In the genomic region with DNA sequence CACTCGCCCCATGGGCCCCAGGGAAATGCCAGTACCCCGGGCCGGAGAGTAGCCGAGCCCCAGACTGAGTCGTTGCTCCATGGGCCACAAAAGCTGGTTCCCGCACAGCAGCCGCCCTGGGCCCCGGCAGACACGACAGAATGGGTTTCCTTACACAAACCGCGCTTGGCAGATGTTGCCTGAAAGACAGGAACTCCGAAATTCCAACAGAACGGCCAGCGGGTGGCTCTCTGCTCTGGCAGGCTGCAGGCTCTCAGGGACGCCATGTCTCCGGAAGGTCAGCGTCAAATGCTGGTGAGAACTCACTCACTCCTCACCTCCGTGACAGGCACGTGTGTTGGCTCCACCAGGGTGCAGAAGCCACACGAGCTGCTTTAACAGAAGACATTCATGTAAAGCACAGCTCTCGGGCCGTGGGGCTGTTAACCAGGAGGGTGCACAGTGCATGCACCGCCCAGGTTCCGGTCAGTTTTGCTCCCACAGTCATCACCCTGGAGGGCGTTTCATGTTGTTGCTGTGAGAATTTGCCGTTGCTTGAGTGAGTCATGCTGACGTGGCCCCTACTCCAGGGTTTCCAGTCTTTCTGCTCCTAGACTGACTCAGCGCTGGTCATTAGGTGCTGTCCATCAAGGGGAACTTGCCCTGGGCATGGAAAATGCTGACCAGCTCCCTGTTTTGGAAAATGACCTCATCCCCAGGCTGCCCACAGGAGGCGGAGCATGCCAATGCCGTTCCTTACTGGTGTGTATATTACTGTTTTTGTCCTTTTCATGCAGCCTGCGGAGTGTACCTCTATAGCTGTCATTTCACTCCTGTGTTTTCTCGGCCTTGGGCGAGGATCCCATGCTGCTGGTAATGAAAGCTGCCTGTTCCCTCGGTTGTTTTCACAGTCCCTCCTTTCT, we compare ENCODE assay signal across 8 cellular contexts. TPM values are rescaled to one million over a fixed set of nuclear protein-coding genes. Genes with fewer than 3 reads are reported as not detected.
DNase-seq lines count a peak whose midpoint lies in the region; ATAC-seq, FAIRE-seq and TF ChIP-seq lines count a peak whose summit lies in the region.

No MANE protein-coding gene starts in this region.

- no peak for TF ChIP-seq RAD21 in HepG2 (CRISPR knock-in tag; IDR thresholded peaks at IDR 0.05)

- no peak overlapping the region for H3K27ac ChIP-seq in HepG2 (ENCODE audit: extremely low read length, insufficient read depth, low read length)

- no peaks in the 10 kb centered on the region for H3K79me2 ChIP-seq in HepG2 (ENCODE audit: insufficient read depth, low read length)

- peak overlapping the region; percentile 94 for H3K4me2 ChIP-seq in HepG2 (ENCODE audit: low read depth, low read length)

- peaks cover 58% of the 10 kb centered on the region for H3K4me1 ChIP-seq in HepG2 (ENCODE audit: insufficient read depth, low read length)

- H3K36me3 Mint-ChIP-seq in stimulated activated naive B cell treated with anti-CD40 and anti-IgM and Interleukin-4, amounts not matched to agents 10 μg/mL and 1 μg/mL and 100 μg/mL, for 72 hours: no peaks in the 10 kb centered on the region

- H3K27ac Mint-ChIP-seq in stimulated activated naive B cell treated with anti-CD40 and anti-IgM and Interleukin-4, amounts not matched to agents 10 μg/mL and 1 μg/mL and 100 μg/mL, for 72 hours: no peak overlapping the region

- DNase-seq in activated T-cell treated with anti-CD3 and anti-CD28 coated beads for 48 hours (ENCODE audit: low read depth): peak; percentile 15
- DNase-seq in activated T-cell treated with anti-CD3 and anti-CD28 coated beads for 4 hours: no peak
- peak; percentile 99 for DNase-seq in RCC 7860 (ENCODE audit: low spot score)
- DNase-seq in dermis blood vessel endothelial cell: peak; percentile 100
- DNase-seq in HepG2 (ENCODE audit: low spot score): peak; percentile 89
- DNase-seq in stimulated activated naive B cell treated with anti-CD40 and anti-IgM and Interleukin-4, amounts not matched to agents 10 μg/mL and 1 μg/mL and 100 μg/mL, for 72 hours: no peak
- no peak for DNase-seq in NCI-H1694 treated with DMSO at 0.1 percent for 48 hours (lab: John Stamatoyannopoulos, UW)

- ATAC-seq in HepG2: peak; percentile 77
- peak; percentile 15 to 27 for ATAC-seq in stimulated activated naive B cell treated with anti-CD40 and anti-IgM and Interleukin-4, amounts not matched to agents 10 μg/mL and 1 μg/mL and 100 μg/mL, for 72 hours (replicated peaks)
- no peak for ATAC-seq in HG03342 (IDR thresholded peaks at IDR 0.05; ENCODE audit: unreplicated experiment)

- in situ Hi-C loops in HepG2 (cut with HindIII; ENCODE audit: extremely low pct_ligation_motif_present, low pct_unique_long_range_greater_than_20kb): no loop called here

- peak; percentile 38; the same call in 1 of the 2 replicates for TF ChIP-seq CTCF in HepG2 (CRISPR knock-in tag; IDR thresholded peaks at IDR 0.05)

- H3K9me3 Mint-ChIP-seq in stimulated activated naive B cell treated with anti-CD40 and anti-IgM and Interleukin-4, amounts not matched to agents 10 μg/mL and 1 μg/mL and 100 μg/mL, for 72 hours: no peaks in the 10 kb centered on the region

- 45% methylated on average over 17 of the region's 34 CpGs for WGBS in HepG2 (ENCODE audit: low lambda C conversion rate)

- CTCF ChIA-PET in HepG2 (lab: Yijun Ruan, JAX; ENCODE audit: low intra/inter-chr PET ratio, low total read pairs): no interaction called here

- no peaks in the 10 kb centered on the region for H3K36me3 ChIP-seq in HepG2 (replicated peaks in 1 of 2; ENCODE audit: control insufficient read depth in 1 of 2, insufficient read depth in 2 of 2, low read length in 2 of 2)

- peaks cover 4 to 5% of the 10 kb centered on the region in 2 donors for H3K4me1 Mint-ChIP-seq in stimulated activated naive B cell treated with anti-CD40 and anti-IgM and Interleukin-4, amounts not matched to agents 10 μg/mL and 1 μg/mL and 100 μg/mL, for 72 hours

- no peaks in the 10 kb centered on the region for H4K20me1 ChIP-seq in HepG2 (ENCODE audit: insufficient read depth, low read length)

- peaks cover 0 to 16% of the 10 kb centered on the region in 2 experiments; a peak in 2 of 5 replicates for H3K27me3 ChIP-seq in HepG2 (ENCODE audit: control insufficient read depth in 1 of 2, insufficient read depth in 2 of 2, low read length in 2 of 2)

- intact Hi-C loops in HepG2 (cut with micrococcal nuclease; ENCODE audit: unreplicated experiment): loop anchor here (5.0 kb wide), 1 partner anchor 37 kb away; no protein-coding TSS in a partner anchor

- peaks cover 54 to 60% of the 10 kb centered on the region in 2 donors for H3K27me3 Mint-ChIP-seq in stimulated activated naive B cell treated with anti-CD40 and anti-IgM and Interleukin-4, amounts not matched to agents 10 μg/mL and 1 μg/mL and 100 μg/mL, for 72 hours

- peak overlapping the region; percentile 76 for H2AFZ ChIP-seq in HepG2 (ENCODE audit: low read length)

- peak; percentile 96 for FAIRE-seq in RCC 7860 (lab: Jason Lieb, UNC)
- FAIRE-seq in HepG2 (lab: Jason Lieb, UNC): no peak

- H3K4me3 Mint-ChIP-seq in stimulated activated naive B cell treated with anti-CD40 and anti-IgM and Interleukin-4, amounts not matched to agents 10 μg/mL and 1 μg/mL and 100 μg/mL, for 72 hours: peak overlapping the region in 1 of 2 donors; percentile 4

- H3K9ac ChIP-seq in HepG2 (ENCODE audit: insufficient read depth, low read depth, low read length): peak overlapping the region; percentile 61

- BruUV-seq in HepG2 (replicated peaks; lab: Mats Ljungman, UMichigan): TSS peak; percentile 91

- TF ChIP-seq EP300 in HepG2 (IDR thresholded peaks at IDR 0.05; ENCODE audit: low read depth in 2 of 2, low read length in 2 of 2): 0 out of 4 replicates have a peak, but pooled peaks of 1 of the 2 experiments have one; percentile 14
- peak; percentile 29; the same call in 1 of the 2 replicates for TF ChIP-seq EP300 in HepG2 (CRISPR knock-in tag; IDR thresholded peaks at IDR 0.05; ENCODE audit: borderline replicate concordance)

- POLR2A ChIA-PET in HepG2 (lab: Yijun Ruan, JAX): interaction anchor here (1.1 to 3.6 kb wide), 5 partner anchors 43 to 255 kb away, joined by 3 to 11 read pairs (median 5); a partner anchor contains a TSS

- TF ChIP-seq POLR2A in HepG2 (IDR thresholded peaks at IDR 0.05; ENCODE audit: insufficient read depth in 1 of 2, low read depth in 2 of 2, low read length in 2 of 2): peak; percentile 22 to 32; a peak in 2 of 4 replicates

- H3K9me3 ChIP-seq in HepG2 (ENCODE audit: low read length): no peaks in the 10 kb centered on the region

- H3K4me3 ChIP-seq in HepG2 (replicated peaks in 1 of 3; ENCODE audit: insufficient read depth in 1 of 3, low read depth in 2 of 3, low read length in 3 of 3): peak overlapping the region; percentile 24 to 64 (median 45)

TF ChIP-seq in HepG2, 621 proteins besides CTCF, POLR2A, EP300 and RAD21 (continues in another document):
- TF ChIP-seq, protein P1, sequence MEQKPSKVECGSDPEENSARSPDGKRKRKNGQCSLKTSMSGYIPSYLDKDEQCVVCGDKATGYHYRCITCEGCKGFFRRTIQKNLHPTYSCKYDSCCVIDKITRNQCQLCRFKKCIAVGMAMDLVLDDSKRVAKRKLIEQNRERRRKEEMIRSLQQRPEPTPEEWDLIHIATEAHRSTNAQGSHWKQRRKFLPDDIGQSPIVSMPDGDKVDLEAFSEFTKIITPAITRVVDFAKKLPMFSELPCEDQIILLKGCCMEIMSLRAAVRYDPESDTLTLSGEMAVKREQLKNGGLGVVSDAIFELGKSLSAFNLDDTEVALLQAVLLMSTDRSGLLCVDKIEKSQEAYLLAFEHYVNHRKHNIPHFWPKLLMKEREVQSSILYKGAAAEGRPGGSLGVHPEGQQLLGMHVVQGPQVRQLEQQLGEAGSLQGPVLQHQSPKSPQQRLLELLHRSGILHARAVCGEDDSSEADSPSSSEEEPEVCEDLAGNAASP (CRISPR knock-in tag; IDR thresholded peaks at IDR 0.05; ENCODE audit: borderline replicate concordance): no peak; the same call in 1 of the 2 replicates
- TF ChIP-seq ZFP36 (IDR thresholded peaks at IDR 0.05; ENCODE audit: borderline replicate concordance, low read depth, low read length, partially characterized antibody) (no peak), MTA1 (CRISPR knock-in tag; IDR thresholded peaks at IDR 0.05; ENCODE audit: borderline replicate concordance) (peak; percentile 73; the same call in 1 of the 2 replicates), KDM3A (CRISPR knock-in tag; IDR thresholded peaks at IDR 0.05; ENCODE audit: low read depth) (no peak), HOXA3 (CRISPR knock-in tag; IDR thresholded peaks at IDR 0.05) (peak; percentile 62), ZNF747 (CRISPR knock-in tag; IDR thresholded peaks at IDR 0.05; ENCODE audit: borderline replicate concordance) (peak; percentile 70; the same call in 1 of the 2 replicates), ZBTB20 (CRISPR knock-in tag; IDR thresholded peaks at IDR 0.05; ENCODE audit: borderline replicate concordance, low read depth) (0 out of 2 replicates have a peak, but pooled peaks have one; percentile 18)

RNA-seq across cellular contexts. Expression of a gene that starts 44.8 kb away (rescaled TPM):
- 52.6 and 92.2 TPM in 2 replicates for total RNA-seq in dermis blood vessel endothelial cell
- 59.6 and 108 TPM in 2 replicates for total RNA-seq in HepG2 (2016; rRNA removed; fragmentation: Illumina TruSeq; extraction: Trizol)
- 10.2 and 11.9 TPM in 2 replicates for total RNA-seq in HepG2 (2016; cell fraction: cytosol; rRNA removed; fragmentation: Illumina TruSeq; extraction: Trizol; ENCODE audit: low read depth)
- total RNA-seq in HepG2 (2016; cell fraction: insoluble cytoplasmic fraction; rRNA removed; fragmentation: Illumina TruSeq; extraction: Trizol): 59.3 and 98.0 TPM in 2 replicates
- total RNA-seq in HepG2 (2016; cell fraction: membrane; rRNA removed; fragmentation: Illumina TruSeq; extraction: Trizol): 24.2 and 38.1 TPM in 2 replicates
- 241 and 262 TPM in 2 replicates for total RNA-seq in HepG2 (2016; cell fraction: nucleus; rRNA removed; fragmentation: Illumina TruSeq; extraction: Trizol)
- 102 and 115 TPM in 2 replicates for polyA plus RNA-seq in HepG2 (2011; rRNA removed)
- polyA plus RNA-seq in HepG2 (2011; cell fraction: cytosol; rRNA removed): 39.3 and 39.6 TPM in 2 replicates
- polyA plus RNA-seq in HepG2 (2011; cell fraction: nucleus; rRNA removed): 243 and 276 TPM in 2 replicates
- 63.9 and 67.7 TPM in 2 replicates for polyA plus RNA-seq in HepG2 (2012)
- 5.5 and 5.7 TPM in 2 replicates for polyA plus RNA-seq in HepG2 (2016; cell fraction: cytosol; fragmentation: Illumina TruSeq; extraction: Trizol; ENCODE audit: low read depth)
- 41.1 and 41.5 TPM in 2 replicates for polyA plus RNA-seq in HepG2 (2016; cell fraction: insoluble cytoplasmic fraction; fragmentation: Illumina TruSeq; extraction: Trizol; ENCODE audit: low read depth)
- 14.4 and 23.2 TPM in 2 replicates for polyA plus RNA-seq in HepG2 (2016; cell fraction: membrane; fragmentation: Illumina TruSeq; extraction: Trizol; ENCODE audit: low read depth)
- 283 and 324 TPM in 2 replicates for polyA plus RNA-seq in HepG2 (2016; cell fraction: nucleus; fragmentation: Illumina TruSeq; extraction: Trizol; ENCODE audit: insufficient read depth, low read depth)
- 88.1 and 160 TPM in 2 replicates for polyA minus RNA-seq in HepG2 (2011; rRNA and poly(A)+ RNA removed; ENCODE audit: low replicate concordance)
- polyA minus RNA-seq in HepG2 (2011; cell fraction: cytosol; rRNA and poly(A)+ RNA removed): 46.2 and 49.6 TPM in 2 replicates
- polyA minus RNA-seq in HepG2 (2011; cell fraction: nucleus; rRNA and poly(A)+ RNA removed): 521 and 529 TPM in 2 replicates

Comparison
In these comparisons a context has a peak if more than half of its experiments do, and no peak if none do; other contexts are left out.
1. DNase-seq: peak in activated T-cell treated with anti-CD3 and anti-CD28 coated beads for 48 hours (single experiment), RCC 7860 (single experiment), dermis blood vessel endothelial cell (single experiment) and HepG2 (single experiment); none in activated T-cell treated with anti-CD3 and anti-CD28 coated beads for 4 hours (single experiment), stimulated activated naive B cell treated with anti-CD40 and anti-IgM and Interleukin-4, amounts not matched to agents 10 μg/mL and 1 μg/mL and 100 μg/mL, for 72 hours (single experiment) and NCI-H1694 treated with DMSO at 0.1 percent for 48 hours (single experiment).